ENCODE assay signal across 7 cellular contexts in genomic region chr11:47233989-47234668, GRCh38. TPM values are rescaled to one million over a fixed set of nuclear protein-coding genes. Genes with fewer than 3 reads are reported as not detected.
A peak's percentile ranks its signal among the peaks of the same experiment; 100 is the strongest.
DNase-seq lines count a peak whose midpoint lies in the region; ATAC-seq and TF ChIP-seq lines count a peak whose summit lies in the region.
"Had no signal": no experiment of that assay in that cellular context is flagged by ENCODE, and none has a peak within 500 bp of the region (broad histone marks: within the 10 kb centered on the region; RNA-seq: fewer than 3 reads in every experiment).

No MANE protein-coding gene starts in this region.

- DNase-seq in HS-5 (ENCODE audit: low read depth) (peak; percentile 83), left lung (no peak), HPDE6-E6E7 (ENCODE audit: extremely low spot score) (no peak)

- H3K4me1 ChIP-seq in left lung: no peaks in the 10 kb centered on the region
- H3K4me1 ChIP-seq: uterus had no signal

- peaks cover 0 to 36% of the 10 kb centered on the region in 2 donors for H3K36me3 ChIP-seq in left lung
- H3K36me3 ChIP-seq: uterus had no signal

- ATAC-seq in left lung (peak; percentile 81), GM21825 (IDR thresholded peaks at IDR 0.05; ENCODE audit: unreplicated experiment) (no peak), HG03135 (IDR thresholded peaks at IDR 0.05; ENCODE audit: unreplicated experiment) (no peak)

- H3K9me3 ChIP-seq in left lung: no peaks in the 10 kb centered on the region
- H3K9me3 ChIP-seq: uterus had no signal

- no peaks in the 10 kb centered on the region for H3K27me3 ChIP-seq in left lung
- H3K27me3 ChIP-seq: uterus had no signal

- peak overlapping the region; percentile 27 for H3K4me3 ChIP-seq in WI38 (ENCODE audit: low read depth, low read length)
- H3K4me3 ChIP-seq in left lung: no peak overlapping the region
- H3K4me3 ChIP-seq: uterus had no signal

- peak overlapping the region in 1 of 2 donors; percentile 21 for H3K27ac ChIP-seq in left lung
- H3K27ac ChIP-seq: uterus had no signal

- intact Hi-C loops in left lung (cut with DNase I): no loop called here

- TF ChIP-seq CTCF in WI38 (IDR thresholded peaks at IDR 0.05; ENCODE audit: low read depth, low read length) (peak; percentile 52; the same call in 1 of the 2 replicates), left lung (IDR thresholded peaks at IDR 0.05) (peak in 1 of 2 donors; percentile 12)

RNA-seq across cellular contexts. Expression of gene ACP2, which starts 14.5 kb away (rescaled TPM):
- 10 to 100 TPM; 41.5 to 59.9 TPM for total RNA-seq in left lung

RNA-seq across cellular contexts. Expression of gene DDB2, which starts 19.4 kb away (rescaled TPM):
- 10 to 100 TPM; 32.0 to 33.1 TPM for total RNA-seq in left lung

RNA-seq across cellular contexts. Expression of gene NR1H3, which starts 23.7 kb away (rescaled TPM):
- 10 to 100 TPM; 39.7 to 66.9 TPM for total RNA-seq in left lung

RNA-seq across cellular contexts. Expression of gene MADD, which starts 35.8 kb away (rescaled TPM):
- total RNA-seq in left lung: 10 to 100 TPM; 33.0 to 52.9 TPM

RNA-seq across cellular contexts. Expression of gene PACSIN3, which starts 47.9 kb away (rescaled TPM):
- total RNA-seq in left lung: 10 to 100 TPM; 32.9 to 44.2 TPM
